11 cellular contexts compared by ENCODE assay signal in the genomic region with DNA sequence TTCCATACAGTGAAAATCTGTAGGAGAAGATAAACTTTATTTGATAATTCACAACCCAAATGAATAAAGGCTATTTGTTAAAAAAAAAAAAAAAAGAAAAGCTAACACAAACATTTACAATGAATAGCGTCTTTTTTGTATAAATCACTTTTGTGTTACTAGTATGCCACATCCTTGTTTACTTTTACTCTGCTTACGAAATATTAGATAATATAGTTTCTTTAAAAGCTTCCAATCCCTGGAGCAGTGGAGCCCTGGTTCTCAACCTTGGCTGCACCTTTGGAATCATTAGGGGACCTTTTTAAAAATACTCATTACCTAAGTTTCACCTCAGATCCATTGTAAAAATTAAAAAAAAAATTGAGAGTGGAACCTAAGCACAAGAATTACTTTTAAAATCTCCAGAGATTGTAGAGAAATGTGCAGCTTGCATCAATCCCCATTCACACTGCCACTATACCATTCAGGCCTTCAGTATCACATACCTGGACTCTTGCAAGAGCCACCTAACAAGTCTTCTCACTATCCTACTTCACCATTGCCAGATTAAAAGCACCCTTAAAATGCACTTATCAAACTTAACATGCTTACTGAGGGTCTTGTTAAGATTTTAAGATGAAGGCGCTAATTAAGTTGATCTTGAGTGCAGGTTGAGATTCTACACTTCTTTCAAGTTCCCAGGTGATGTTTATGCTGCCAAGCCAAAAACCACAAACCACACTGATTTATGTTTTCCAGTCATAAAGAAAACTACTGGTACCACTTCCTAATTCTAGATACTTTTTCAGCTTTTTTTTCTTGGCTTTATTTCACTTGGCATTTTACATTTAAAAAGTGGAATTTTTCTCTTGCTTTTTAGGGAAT. TPM values are rescaled to one million over a fixed set of nuclear protein-coding genes. Genes with fewer than 3 reads are reported as not detected.
A peak's percentile ranks its signal among the peaks of the same experiment; 100 is the strongest.
DNase-seq lines count a peak whose midpoint lies in the region; ATAC-seq and TF ChIP-seq lines count a peak whose summit lies in the region.
"Had no signal": no experiment of that assay in that cellular context is flagged by ENCODE, and none has a peak within 500 bp of the region (broad histone marks: within the 10 kb centered on the region; RNA-seq: fewer than 3 reads in every experiment).

No MANE protein-coding gene starts in this region.

- H3K27ac ChIP-seq in OCI-LY1 (ENCODE audit: low read depth, low read length, poor library complexity, severe bottlenecking), result peak overlapping the region; percentile 72

- no peaks in the 10 kb centered on the region for H3K36me3 ChIP-seq in OCI-LY1 (ENCODE audit: insufficient read depth, low read length)

- peaks cover 6% of the 10 kb centered on the region for H3K4me1 Mint-ChIP-seq in activated T-helper 2 cell treated with anti-CD3 and anti-CD28 coated beads, Interferon-gamma antibody, Interleukin-2, Interleukin-4, amounts not matched to agents 10 μg/mL and 5 μg/mL and 100 μg/mL, durations not matched to agents 14 hours and 24 hours and 36 hours (ENCODE audit: low read depth)
- H3K4me1 Mint-ChIP-seq in activated CD4-positive, alpha-beta T cell treated with anti-CD3 and anti-CD28 coated beads, Interleukin-2, amount 10 ng/mL, durations not matched to agents 7 days and 5 days, result peaks cover 11% of the 10 kb centered on the region

- peak overlapping the region; percentile 42; the same call in 1 of the 2 replicates for H3K4me2 ChIP-seq in OCI-LY1 (ENCODE audit: low read length)

- no peak overlapping the region for H3K4me3 ChIP-seq in OCI-LY1 (ENCODE audit: low read depth, low read length, poor library complexity, severe bottlenecking)

- DNase-seq in GM13977 (ENCODE audit: low spot score) (peak; percentile 5), Right ventricle myocardium inferior (ENCODE audit: missing footprints) (no peak), NCI-H748 treated with DMSO at 0.1 percent for 48 hours (lab: John Stamatoyannopoulos, UW) (no peak)
- DNase-seq in activated T-helper 2 cell treated with anti-CD3 and anti-CD28 coated beads, Interferon-gamma antibody, Interleukin-2, Interleukin-4, amounts not matched to agents 10 μg/mL and 5 μg/mL and 100 μg/mL, durations not matched to agents 14 hours and 24 hours and 36 hours (ENCODE audit: low spot score), result no peak
- DNase-seq in activated CD4-positive, alpha-beta T cell treated with anti-CD3 and anti-CD28 coated beads, Interleukin-2, amount 10 ng/mL, durations not matched to agents 7 days and 5 days, result no peak
- DNase-seq: midbrain; Right ventricle myocardium superior; stimulated activated CD4-positive, alpha-beta T cell treated with anti-CD3 and anti-CD28 coated beads, Interleukin-4, amount 100 ng/mL, for 24 hours had no signal

- POLR2A ChIA-PET in activated CD4-positive, alpha-beta T cell treated with anti-CD3 and anti-CD28 coated beads, Interleukin-2, amount 10 ng/mL, durations not matched to agents 7 days and 5 days (lab: Charles Lee), result no interaction called here

- H3K27me3 Mint-ChIP-seq in activated T-helper 2 cell treated with anti-CD3 and anti-CD28 coated beads, Interferon-gamma antibody, Interleukin-2, Interleukin-4, amounts not matched to agents 10 μg/mL and 5 μg/mL and 100 μg/mL, durations not matched to agents 14 hours and 24 hours and 36 hours (ENCODE audit: low read depth), result no peaks in the 10 kb centered on the region
- H3K27me3 Mint-ChIP-seq in activated CD4-positive, alpha-beta T cell treated with anti-CD3 and anti-CD28 coated beads, Interleukin-2, amount 10 ng/mL, durations not matched to agents 7 days and 5 days, result no peaks in the 10 kb centered on the region

- H3K27me3 ChIP-seq in OCI-LY1 (ENCODE audit: insufficient read depth, low read length), result no peaks in the 10 kb centered on the region

- H3K27ac Mint-ChIP-seq in activated T-helper 2 cell treated with anti-CD3 and anti-CD28 coated beads, Interferon-gamma antibody, Interleukin-2, Interleukin-4, amounts not matched to agents 10 μg/mL and 5 μg/mL and 100 μg/mL, durations not matched to agents 14 hours and 24 hours and 36 hours, result no peak overlapping the region
- no peak overlapping the region for H3K27ac Mint-ChIP-seq in activated CD4-positive, alpha-beta T cell treated with anti-CD3 and anti-CD28 coated beads, Interleukin-2, amount 10 ng/mL, durations not matched to agents 7 days and 5 days

- no peaks in the 10 kb centered on the region for H3K9me2 ChIP-seq in OCI-LY1 (ENCODE audit: low read depth, low read length)

- CTCF ChIA-PET in activated CD4-positive, alpha-beta T cell treated with anti-CD3 and anti-CD28 coated beads, Interleukin-2, amount 10 ng/mL, durations not matched to agents 7 days and 5 days (lab: Charles Lee), result no interaction called here

- H3K79me2 ChIP-seq in OCI-LY1 (ENCODE audit: insufficient read depth, low read length), result no peaks in the 10 kb centered on the region

- in situ Hi-C loops in GM13977 (cut with MboI; ENCODE audit: low pct_unique_long_range_greater_than_20kb, low sequenced_read_pairs, unreplicated experiment), result no loop called here

- H3F3A ChIP-seq in OCI-LY1 (ENCODE audit: insufficient read depth, low read length), result no peaks in the 10 kb centered on the region

- H3K4me3 Mint-ChIP-seq in activated T-helper 2 cell treated with anti-CD3 and anti-CD28 coated beads, Interferon-gamma antibody, Interleukin-2, Interleukin-4, amounts not matched to agents 10 μg/mL and 5 μg/mL and 100 μg/mL, durations not matched to agents 14 hours and 24 hours and 36 hours (ENCODE audit: low read depth), result no peak overlapping the region
- no peak overlapping the region for H3K4me3 Mint-ChIP-seq in activated CD4-positive, alpha-beta T cell treated with anti-CD3 and anti-CD28 coated beads, Interleukin-2, amount 10 ng/mL, durations not matched to agents 7 days and 5 days

- no peaks in the 10 kb centered on the region for H3K9me3 ChIP-seq in OCI-LY1 (ENCODE audit: low read length)

- H3K4me1 ChIP-seq in OCI-LY1 (ENCODE audit: insufficient read depth, low read length, severe bottlenecking), result peaks cover 51% of the 10 kb centered on the region

- H3K36me3 Mint-ChIP-seq in activated T-helper 2 cell treated with anti-CD3 and anti-CD28 coated beads, Interferon-gamma antibody, Interleukin-2, Interleukin-4, amounts not matched to agents 10 μg/mL and 5 μg/mL and 100 μg/mL, durations not matched to agents 14 hours and 24 hours and 36 hours (ENCODE audit: low read depth), result no peaks in the 10 kb centered on the region
- H3K36me3 Mint-ChIP-seq in activated CD4-positive, alpha-beta T cell treated with anti-CD3 and anti-CD28 coated beads, Interleukin-2, amount 10 ng/mL, durations not matched to agents 7 days and 5 days (ENCODE audit: low read depth), result no peaks in the 10 kb centered on the region

- H2AFZ ChIP-seq in OCI-LY1 (ENCODE audit: low read length), result no peak overlapping the region

- no peaks in the 10 kb centered on the region for H3K9me3 Mint-ChIP-seq in activated T-helper 2 cell treated with anti-CD3 and anti-CD28 coated beads, Interferon-gamma antibody, Interleukin-2, Interleukin-4, amounts not matched to agents 10 μg/mL and 5 μg/mL and 100 μg/mL, durations not matched to agents 14 hours and 24 hours and 36 hours
- H3K9me3 Mint-ChIP-seq in activated CD4-positive, alpha-beta T cell treated with anti-CD3 and anti-CD28 coated beads, Interleukin-2, amount 10 ng/mL, durations not matched to agents 7 days and 5 days, result no peaks in the 10 kb centered on the region

- TF ChIP-seq CTCF in GM13977 (IDR thresholded peaks at IDR 0.05; ENCODE audit: extremely low read depth, insufficient read depth, missing control alignments) (no peak), OCI-LY1 (IDR thresholded peaks at IDR 0.05; ENCODE audit: low read length) (no peak)

- no peak overlapping the region for H3K9ac ChIP-seq in OCI-LY1 (ENCODE audit: low read length)

- peak; percentile 94 for ATAC-seq in GM19463 (IDR thresholded peaks at IDR 0.05; ENCODE audit: unreplicated experiment)
- peak; percentile 96 for ATAC-seq in HG03064 (IDR thresholded peaks at IDR 0.05; ENCODE audit: low read depth, unreplicated experiment)
- ATAC-seq in Right ventricle myocardium inferior, result no peak

- intact Hi-C loops in Right ventricle myocardium inferior (cut with DNase I), result no loop called here
- intact Hi-C loops in activated T-helper 2 cell treated with anti-CD3 and anti-CD28 coated beads, Interferon-gamma antibody, Interleukin-2, Interleukin-4, amounts not matched to agents 10 μg/mL and 5 μg/mL and 100 μg/mL, durations not matched to agents 14 hours and 24 hours and 36 hours (cut with micrococcal nuclease), result no loop called here

- no peaks in the 10 kb centered on the region for H4K20me1 ChIP-seq in OCI-LY1 (ENCODE audit: insufficient read depth, low read length)

RNA-seq across cellular contexts. Expression of gene ZC3H15, which starts 59.7 kb away (rescaled TPM):
- total RNA-seq in Right ventricle myocardium inferior, result 27.2 TPM
- 93.6 and 94.5 TPM in 2 replicates for total RNA-seq in activated T-helper 2 cell treated with anti-CD3 and anti-CD28 coated beads, Interferon-gamma antibody, Interleukin-2, Interleukin-4, amounts not matched to agents 10 μg/mL and 5 μg/mL and 100 μg/mL, durations not matched to agents 14 hours and 24 hours and 36 hours
- total RNA-seq in activated CD4-positive, alpha-beta T cell treated with anti-CD3 and anti-CD28 coated beads, Interleukin-2, amount 10 ng/mL, durations not matched to agents 7 days and 5 days, result 10 to 100 TPM; 63.1 to 80.0 TPM
